Comparison of ENCODE assay signal across 8 cellular contexts in genomic region chr20:22248052-22248667, GRCh38.
DNase-seq lines count a peak whose midpoint lies in the region; ATAC-seq and TF ChIP-seq lines count a peak whose summit lies in the region.

No MANE protein-coding gene starts in this region.

- TF ChIP-seq CTCF in GM12873 (IDR thresholded peaks at IDR 0.05; ENCODE audit: insufficient read depth, low read depth, low read length, missing control alignments) (peak; percentile 63), glutamatergic neuron (IDR thresholded peaks at IDR 0.05; ENCODE audit: partially characterized antibody, unreplicated experiment) (peak; percentile 60), tibial artery (IDR thresholded peaks at IDR 0.05) (peak in 1 of 2 experiments; percentile 32)

- WGBS in right cardiac atrium = 36% methylated on average over 5 of the region's 5 CpGs

- no peaks in the 10 kb centered on the region for H3K4me1 Mint-ChIP-seq in glutamatergic neuron (ENCODE audit: low read depth, unreplicated experiment)

- intact Hi-C loops in right cardiac atrium (cut with DNase I) (loop anchor here in 1 of 4 donors (5.0 kb wide), 1 partner anchor 531 kb away; no protein-coding TSS in a partner anchor), tibial artery (cut with DNase I; ENCODE audit: low total_unique reads) (no loop called here)

- H3K27me3 Mint-ChIP-seq in glutamatergic neuron (ENCODE audit: unreplicated experiment) = no peaks in the 10 kb centered on the region

- H3K4me3 ChIP-seq in right cardiac atrium (ENCODE audit: low read length) (no peak overlapping the region), tibial artery (no peak overlapping the region)

- H3K36me3 Mint-ChIP-seq in glutamatergic neuron (ENCODE audit: unreplicated experiment) = no peaks in the 10 kb centered on the region

- no peak overlapping the region for H3K4me3 Mint-ChIP-seq in glutamatergic neuron (ENCODE audit: unreplicated experiment)

- ATAC-seq in right cardiac atrium = no peak

- no peaks in the 10 kb centered on the region for H3K9me3 Mint-ChIP-seq in glutamatergic neuron (ENCODE audit: unreplicated experiment)

- H3K27ac ChIP-seq in right cardiac atrium (ENCODE audit: low read length) = no peak overlapping the region
- H3K27ac ChIP-seq in tibial artery = no peak overlapping the region

- no peak overlapping the region for H3K27ac Mint-ChIP-seq in glutamatergic neuron (ENCODE audit: unreplicated experiment)

- DNase-seq in A172 (ENCODE audit: low spot score) (peak; percentile 3), RKO (ENCODE audit: low spot score) (peak; percentile 35), glutamatergic neuron (peak; percentile 45), mucosa of gallbladder (ENCODE audit: low spot score) (no peak), SHP77 treated with DMSO at 0.1 percent for 48 hours (lab: John Stamatoyannopoulos, UW) (no peak), right cardiac atrium (no peak), tibial artery (no peak)

- H3K4me1 ChIP-seq in right cardiac atrium (ENCODE audit: control insufficient read depth, insufficient read depth, low read length) (no peaks in the 10 kb centered on the region), tibial artery (no peaks in the 10 kb centered on the region)

- H3K9me3 ChIP-seq in right cardiac atrium (ENCODE audit: control insufficient read depth, low read length) = no peaks in the 10 kb centered on the region
- H3K9me3 ChIP-seq in tibial artery = no peaks in the 10 kb centered on the region

- no peaks in the 10 kb centered on the region for H3K27me3 ChIP-seq in right cardiac atrium (ENCODE audit: control insufficient read depth, insufficient read depth)
- peaks cover 0 to 6% of the 10 kb centered on the region in 2 donors for H3K27me3 ChIP-seq in tibial artery

- no peaks in the 10 kb centered on the region for H3K36me3 ChIP-seq in tibial artery

Comparison
In these comparisons a context has a peak if more than half of its experiments do, and no peak if none do; other contexts are left out.
1. DNase-seq: peak in A172 (single experiment), RKO (single experiment) and glutamatergic neuron (single experiment); none in mucosa of gallbladder (single experiment), SHP77 treated with DMSO at 0.1 percent for 48 hours (single experiment), right cardiac atrium (0 of 3) and tibial artery (0 of 2).